15 cellular contexts compared by ENCODE assay signal in the genomic region with DNA sequence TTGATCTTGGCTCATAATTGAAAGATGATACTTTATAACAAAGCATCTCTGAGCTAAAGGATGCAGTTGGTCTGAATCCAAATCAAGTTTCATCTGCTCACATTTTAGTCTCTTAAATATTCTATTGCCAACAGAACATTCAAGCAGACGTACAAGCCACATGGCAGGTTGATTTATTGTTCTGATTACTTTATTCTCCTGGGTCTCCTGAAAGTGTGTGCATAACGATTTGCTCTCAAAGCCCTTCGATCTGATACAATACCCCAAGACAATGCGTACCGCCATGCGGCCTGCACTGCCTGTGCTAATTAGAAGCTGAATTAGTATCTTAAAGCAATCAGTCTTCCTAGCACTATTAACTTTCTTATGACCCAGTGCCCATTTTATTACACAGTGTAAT. TPM values are rescaled to one million over a fixed set of nuclear protein-coding genes. Genes with fewer than 3 reads are reported as not detected.
"Had no signal": no experiment of that assay in that cellular context is flagged by ENCODE, and none has a peak within 500 bp of the region (broad histone marks: within the 10 kb centered on the region; RNA-seq: fewer than 3 reads in every experiment).

No MANE protein-coding gene starts in this region.

- H3K27me3 ChIP-seq: gastrocnemius medialis had no signal

- DNase-seq: activated CD4-positive, alpha-beta memory T cell treated with anti-CD3 and anti-CD28 coated beads, Interleukin-2, amount 10 ng/mL, durations not matched to agents 7 days and 5 days; activated CD4-positive, alpha-beta T cell treated with anti-CD3 and anti-CD28 coated beads for 36 hours; activated CD8-positive, alpha-beta memory T cell treated with anti-CD3 and anti-CD28 coated beads, Interleukin-2, amount 10 ng/mL, durations not matched to agents 7 days and 5 days; activated naive CD8-positive, alpha-beta T cell treated with anti-CD3 and anti-CD28 coated beads for 36 hours; amniotic stem cell; effector CD4-positive, alpha-beta T cell; gastrocnemius medialis; head of caudate nucleus; kidney glomerular epithelial cell; left ventricle myocardium inferior; nephron progenitor cell; stimulated activated CD4-positive, alpha-beta T cell treated with anti-CD3 and anti-CD28 coated beads, Interleukin-2, amount 100 ng/mL, for 24 hours; stimulated activated naive CD8-positive, alpha-beta T cell treated with anti-CD3 and anti-CD28 coated beads, Interleukin-15, Interleukin-2, amounts not matched to agents 100 U/mL and 50 U/mL, for 24 hours; tibial artery; WERI-Rb-1 had no signal

- H3K27ac ChIP-seq: gastrocnemius medialis, left ventricle myocardium inferior, tibial artery, WERI-Rb-1 had no signal

- H3K9me3 ChIP-seq: gastrocnemius medialis, left ventricle myocardium inferior, tibial artery had no signal

- H3K36me3 ChIP-seq: gastrocnemius medialis, left ventricle myocardium inferior, tibial artery, WERI-Rb-1 had no signal

- ATAC-seq: gastrocnemius medialis had no signal

- H3K4me1 ChIP-seq: gastrocnemius medialis, left ventricle myocardium inferior, tibial artery had no signal

- H3K4me3 ChIP-seq: gastrocnemius medialis, left ventricle myocardium inferior, tibial artery had no signal

RNA-seq across cellular contexts. Expression of a gene that starts 56.9 kb away (rescaled TPM):
- total RNA-seq: activated CD8-positive, alpha-beta memory T cell treated with anti-CD3 and anti-CD28 coated beads, Interleukin-2, amount 10 ng/mL, durations not matched to agents 7 days and 5 days; gastrocnemius medialis; left ventricle myocardium inferior had no signal
